21 cellular contexts compared by ENCODE assay signal in genomic region chr18:12769136-12769535, GRCh38.
"Had no signal": no experiment of that assay in that cellular context is flagged by ENCODE, and none has a peak within 500 bp of the region (broad histone marks: within the 10 kb centered on the region; RNA-seq: fewer than 3 reads in every experiment).

No MANE protein-coding gene starts in this region.

- H3K4me3 ChIP-seq: MG63, SJSA1, SK-N-MC had no signal

- DNase-seq: Karpas-422, KBM-7, MG63, NCI-H1092, NCI-H1105 treated with DMSO at 0.1 percent for 48 hours, NCI-H1417 treated with DMSO at 0.1 percent for 48 hours, NCI-H146, NCI-H187, NCI-H2029, NCI-H2081 treated with DMSO at 0.1 percent for 48 hours, NCI-H2171, NCI-H446, NCI-H510A, NCI-H524 treated with DMSO at 0.1 percent for 48 hours, NCI-H774, Right ventricle myocardium superior, RPMI8226, SIG-M5, SW 1271 had no signal

- H3K36me3 ChIP-seq: MG63, SJSA1 had no signal

- H3K9me3 ChIP-seq: MG63, SJSA1 had no signal

- H3K27ac ChIP-seq: SJSA1, SK-N-MC had no signal

- H3K27me3 ChIP-seq: MG63, SJSA1 had no signal
